ENCODE assay signal across 26 cellular contexts in the genomic region with DNA sequence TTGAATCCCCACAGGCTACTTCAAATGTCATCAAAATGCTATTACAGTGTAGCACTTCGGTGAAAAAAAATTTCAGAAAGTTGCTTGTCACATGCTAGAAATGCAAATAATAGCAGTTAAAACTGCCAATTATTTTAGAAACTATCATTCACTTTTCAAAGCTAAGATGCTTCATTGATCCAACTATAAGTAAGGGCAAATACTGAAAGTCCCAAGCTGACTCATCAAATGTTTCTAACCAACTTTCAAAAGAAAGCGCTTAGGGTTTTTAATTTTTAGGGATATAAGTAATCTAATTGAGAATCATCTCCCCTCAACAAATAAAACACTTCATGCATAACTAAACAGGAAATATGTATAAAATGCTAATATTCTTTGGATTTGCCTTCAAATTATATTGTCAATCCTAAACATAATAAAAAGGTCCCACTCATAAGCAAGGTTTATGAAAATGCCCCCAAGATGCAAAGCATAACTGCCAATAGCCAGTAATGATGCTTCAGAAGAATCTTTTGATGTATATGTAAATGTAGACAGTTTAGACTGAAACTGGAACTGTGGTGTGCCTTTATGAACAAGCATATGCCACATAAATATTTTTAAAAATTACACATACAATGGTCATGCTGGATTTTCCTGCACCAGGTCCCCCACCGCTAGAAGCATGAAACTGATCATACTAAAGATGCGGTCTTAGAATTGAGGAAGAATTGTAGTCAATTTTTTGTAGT. TPM values are rescaled to one million over a fixed set of nuclear protein-coding genes. Genes with fewer than 3 reads are reported as not detected.
"Had no signal": no experiment of that assay in that cellular context is flagged by ENCODE, and none has a peak within 500 bp of the region (broad histone marks: within the 10 kb centered on the region; RNA-seq: fewer than 3 reads in every experiment).

No MANE protein-coding gene starts in this region.

- DNase-seq: activated CD4-positive, alpha-beta T cell treated with anti-CD3 and anti-CD28 coated beads, Interleukin-2, amount 10 ng/mL, durations not matched to agents 24 days and 14 days; activated CD4-positive, CD25-positive, alpha-beta regulatory T cell; activated CD8-positive, alpha-beta T cell treated with anti-CD3 and anti-CD28 coated beads for 36 hours; activated naive CD8-positive, alpha-beta T cell treated with anti-CD3 and anti-CD28 coated beads, Interleukin-2, amount 10 ng/mL, durations not matched to agents 7 days and 5 days; activated T-cell treated with anti-CD3 and anti-CD28 coated beads, Interleukin-2, amount 50 U/mL, for 4 hours; amygdala; effector CD8-positive, alpha-beta T cell; heart right ventricle; left lung; right cardiac atrium; stimulated activated CD4-positive, alpha-beta T cell treated with anti-CD3 and anti-CD28 coated beads, Interleukin-2, amount 100 ng/mL, for 48 hours; stomach; T1000 had no signal

- H3K4me1 Mint-ChIP-seq: activated naive CD8-positive, alpha-beta T cell treated with anti-CD3 and anti-CD28 coated beads, Interleukin-2, amount 10 ng/mL, durations not matched to agents 7 days and 5 days; neural crest cell had no signal

- H3K4me1 ChIP-seq: gastroesophageal sphincter, heart right ventricle, left lung, prostate gland, stomach had no signal

- H3K27me3 ChIP-seq: cardiac muscle cell, gastroesophageal sphincter, heart right ventricle, left lung, stomach had no signal

- H3K27me3 Mint-ChIP-seq: activated CD4-positive, alpha-beta T cell treated with anti-CD3 and anti-CD28 coated beads, Interleukin-2, amount 10 ng/mL, durations not matched to agents 24 days and 14 days; activated CD8-positive, alpha-beta T cell treated with anti-CD3 and anti-CD28 coated beads for 36 hours; activated naive CD8-positive, alpha-beta T cell treated with anti-CD3 and anti-CD28 coated beads, Interleukin-2, amount 10 ng/mL, durations not matched to agents 7 days and 5 days; dendritic cell treated with granulocyte-macrophage colony-stimulating factor and Interleukin-4, amounts not matched to agents 40 ng/mL and 50 ng/mL, for 4 days; type B pancreatic cell had no signal

- H3K9me3 Mint-ChIP-seq: activated CD8-positive, alpha-beta T cell treated with anti-CD3 and anti-CD28 coated beads for 36 hours; activated naive CD8-positive, alpha-beta T cell treated with anti-CD3 and anti-CD28 coated beads, Interleukin-2, amount 10 ng/mL, durations not matched to agents 7 days and 5 days; activated T-cell treated with anti-CD3 and anti-CD28 coated beads, Interleukin-2, amount 50 U/mL, for 4 hours; neural crest cell had no signal

- H3K9me3 ChIP-seq: gastroesophageal sphincter, left lung, prostate gland, stomach had no signal

- H3K4me3 ChIP-seq: cardiac muscle cell, gastroesophageal sphincter, heart right ventricle, left lung, prostate gland, skin epidermis, stomach had no signal

- H3K27ac ChIP-seq: cardiac muscle cell, gastroesophageal sphincter, heart right ventricle, left lung, prostate gland, skin epidermis, stomach had no signal

- H3K4me3 Mint-ChIP-seq: activated CD4-positive, alpha-beta T cell treated with anti-CD3 and anti-CD28 coated beads, Interleukin-2, amount 10 ng/mL, durations not matched to agents 24 days and 14 days; activated CD8-positive, alpha-beta T cell treated with anti-CD3 and anti-CD28 coated beads for 36 hours; activated naive CD8-positive, alpha-beta T cell treated with anti-CD3 and anti-CD28 coated beads, Interleukin-2, amount 10 ng/mL, durations not matched to agents 7 days and 5 days; activated T-cell treated with anti-CD3 and anti-CD28 coated beads, Interleukin-2, amount 50 U/mL, for 4 hours; dendritic cell treated with granulocyte-macrophage colony-stimulating factor and Interleukin-4, amounts not matched to agents 40 ng/mL and 50 ng/mL, for 4 days; neural crest cell; type B pancreatic cell had no signal

- H3K27ac Mint-ChIP-seq: activated CD4-positive, alpha-beta T cell treated with anti-CD3 and anti-CD28 coated beads, Interleukin-2, amount 10 ng/mL, durations not matched to agents 24 days and 14 days; activated CD8-positive, alpha-beta T cell treated with anti-CD3 and anti-CD28 coated beads for 36 hours; activated naive CD8-positive, alpha-beta T cell treated with anti-CD3 and anti-CD28 coated beads, Interleukin-2, amount 10 ng/mL, durations not matched to agents 7 days and 5 days; dendritic cell treated with granulocyte-macrophage colony-stimulating factor and Interleukin-4, amounts not matched to agents 40 ng/mL and 50 ng/mL, for 4 days; type B pancreatic cell had no signal

- ATAC-seq: activated CD8-positive, alpha-beta T cell treated with anti-CD3 and anti-CD28 coated beads for 36 hours; esophagus mucosa; gastroesophageal sphincter; heart right ventricle; left lung; right cardiac atrium had no signal

RNA-seq across cellular contexts. Expression of gene ACTL7A, which starts 12.2 kb away (rescaled TPM):
- total RNA-seq: activated CD4-positive, alpha-beta T cell treated with anti-CD3 and anti-CD28 coated beads, Interleukin-2, amount 10 ng/mL, durations not matched to agents 24 days and 14 days; activated CD8-positive, alpha-beta T cell treated with anti-CD3 and anti-CD28 coated beads for 36 hours; activated naive CD8-positive, alpha-beta T cell treated with anti-CD3 and anti-CD28 coated beads, Interleukin-2, amount 10 ng/mL, durations not matched to agents 7 days and 5 days; activated T-cell treated with anti-CD3 and anti-CD28 coated beads, Interleukin-2, amount 50 U/mL, for 4 hours; cardiac muscle cell; chondrocyte; esophagus mucosa; gastroesophageal sphincter; heart right ventricle; kidney epithelial cell; left lung; lung microvascular endothelial cell; neural crest cell; osteoblast; right cardiac atrium; stomach; temporal lobe had no signal
- polyA plus RNA-seq: cardiac muscle cell, heart right ventricle, right cardiac atrium, stomach had no signal

RNA-seq across cellular contexts. Expression of gene ACTL7B, which starts 18.4 kb away (rescaled TPM):
- total RNA-seq: activated CD4-positive, alpha-beta T cell treated with anti-CD3 and anti-CD28 coated beads, Interleukin-2, amount 10 ng/mL, durations not matched to agents 24 days and 14 days; activated CD8-positive, alpha-beta T cell treated with anti-CD3 and anti-CD28 coated beads for 36 hours; activated naive CD8-positive, alpha-beta T cell treated with anti-CD3 and anti-CD28 coated beads, Interleukin-2, amount 10 ng/mL, durations not matched to agents 7 days and 5 days; cardiac muscle cell; chondrocyte; esophagus mucosa; gastroesophageal sphincter; heart right ventricle; kidney epithelial cell; left lung; lung microvascular endothelial cell; neural crest cell; osteoblast; right cardiac atrium; stomach; temporal lobe had no signal
- polyA plus RNA-seq: cardiac muscle cell, heart right ventricle, right cardiac atrium, stomach had no signal
